ENCODE assay signal across 21 cellular contexts in genomic region chr6:75381878-75382633, GRCh38.
A peak's percentile ranks its signal among the peaks of the same experiment; 100 is the strongest.
DNase-seq lines count a peak whose midpoint lies in the region; ATAC-seq, FAIRE-seq and TF ChIP-seq lines count a peak whose summit lies in the region.
"Had no signal": no experiment of that assay in that cellular context is flagged by ENCODE, and none has a peak within 500 bp of the region (broad histone marks: within the 10 kb centered on the region; RNA-seq: fewer than 3 reads in every experiment).

No MANE protein-coding gene starts in this region.

- H3K27ac Mint-ChIP-seq in brain, result peak overlapping the region; percentile 61 to 94 (median 85)
- H3K27ac Mint-ChIP-seq: stimulated activated naive CD8-positive, alpha-beta T cell treated with anti-CD3 and anti-CD28 coated beads, Interleukin-15, amount 100 ng/mL, for 72 hours; T-helper 1 cell treated with Interleukin-12 subunit alpha and Interleukin-12 subunit beta and Interleukin-4 antibody, amounts not matched to agents 30 μg/mL and 1 μg/mL, for 36 hours had no signal

- no peak for ATAC-seq in Right ventricle myocardium inferior
- ATAC-seq in GM18868 (IDR thresholded peaks at IDR 0.05; ENCODE audit: unreplicated experiment), result no peak
- no peak for ATAC-seq in HG02852 (IDR thresholded peaks at IDR 0.05; ENCODE audit: unreplicated experiment)
- ATAC-seq: left lobe of liver; Panc1; stimulated activated naive CD8-positive, alpha-beta T cell treated with anti-CD3 and anti-CD28 coated beads, Interleukin-15, amount 100 ng/mL, for 72 hours had no signal

- intact Hi-C loops in left ventricle myocardium inferior (cut with micrococcal nuclease), result no loop called here
- intact Hi-C loops in Right ventricle myocardium inferior (cut with DNase I), result no loop called here

- H3K36me3 ChIP-seq in left ventricle myocardium inferior, result no peaks in the 10 kb centered on the region
- H3K36me3 ChIP-seq: spleen had no signal

- H3K36me3 Mint-ChIP-seq in brain, result no peaks in the 10 kb centered on the region

- no peak for TF ChIP-seq CTCF in left ventricle myocardium inferior (IDR thresholded peaks at IDR 0.05; ENCODE audit: borderline replicate concordance)
- no peak for TF ChIP-seq CTCF in brain (conservative IDR thresholded peaks at IDR 0.05)

- H3K27me3 ChIP-seq in left ventricle myocardium inferior (ENCODE audit: low read depth), result no peaks in the 10 kb centered on the region

- peaks cover 26% of the 10 kb centered on the region for H3K4me1 Mint-ChIP-seq in brain
- H3K4me1 Mint-ChIP-seq: stimulated activated naive CD8-positive, alpha-beta T cell treated with anti-CD3 and anti-CD28 coated beads, Interleukin-15, amount 100 ng/mL, for 72 hours had no signal

- H3K9me3 ChIP-seq in left ventricle myocardium inferior (replicated peaks), result no peaks in the 10 kb centered on the region

- H3K9me3 Mint-ChIP-seq in brain, result no peaks in the 10 kb centered on the region
- H3K9me3 Mint-ChIP-seq: stimulated activated naive CD8-positive, alpha-beta T cell treated with anti-CD3 and anti-CD28 coated beads, Interleukin-15, amount 100 ng/mL, for 72 hours; T-helper 1 cell treated with Interleukin-12 subunit alpha and Interleukin-12 subunit beta and Interleukin-4 antibody, amounts not matched to agents 30 μg/mL and 1 μg/mL, for 36 hours had no signal

- peaks cover 61% of the 10 kb centered on the region for H3K4me1 ChIP-seq in left ventricle myocardium inferior
- H3K4me1 ChIP-seq: spleen had no signal

- H3K4me3 ChIP-seq in left ventricle myocardium inferior, result no peak overlapping the region
- H3K4me3 ChIP-seq: spleen had no signal

- peak overlapping the region in 4 of 5 experiments; percentile 12 to 73 (median 46) for H3K4me3 Mint-ChIP-seq in brain
- H3K4me3 Mint-ChIP-seq: stimulated activated naive CD8-positive, alpha-beta T cell treated with anti-CD3 and anti-CD28 coated beads, Interleukin-15, amount 100 ng/mL, for 72 hours; T-helper 1 cell treated with Interleukin-12 subunit alpha and Interleukin-12 subunit beta and Interleukin-4 antibody, amounts not matched to agents 30 μg/mL and 1 μg/mL, for 36 hours had no signal

- no peak for FAIRE-seq in urothelium cell line (lab: Jason Lieb, UNC)
- FAIRE-seq: D721Med had no signal

- DNase-seq in left ventricle myocardium inferior (no peak), Right ventricle myocardium inferior (ENCODE audit: missing footprints) (no peak), iris pigment epithelial cell (ENCODE audit: low read depth) (peak; percentile 21), urothelium cell line (ENCODE audit: low spot score) (peak; percentile 11)
- DNase-seq in activated naive CD4-positive, alpha-beta T cell (lab: John Stamatoyannopoulos, UW), result no peak
- DNase-seq: activated naive CD4-positive, alpha-beta T cell treated with Interleukin-2 at 50 U/mL for 16 hours; central memory CD4-positive, alpha-beta T cell; HCEC 1CT; hippocampal formation; NCI-H146; NCI-H510A; spleen; stimulated activated naive CD8-positive, alpha-beta T cell treated with anti-CD3 and anti-CD28 coated beads, Interleukin-15, amount 100 ng/mL, for 72 hours had no signal

- H3K27me3 Mint-ChIP-seq in brain, result peaks cover 2% of the 10 kb centered on the region

- H3K27ac ChIP-seq in left ventricle myocardium inferior (replicated peaks), result peak overlapping the region; percentile 36
- H3K27ac ChIP-seq: KMS-11, spleen had no signal

Comparison
In these comparisons a context has a peak if more than half of its experiments do, and no peak if none do; other contexts are left out.
1. DNase-seq: peak in iris pigment epithelial cell (single experiment) and urothelium cell line (single experiment); none in left ventricle myocardium inferior (single experiment), Right ventricle myocardium inferior (single experiment) and activated naive CD4-positive, alpha-beta T cell (0 of 4).